Comparison of ENCODE assay signal across 1 cellular context in genomic region chr1:114780344-114781226, GRCh38.
TF ChIP-seq lines count a peak whose summit lies in the region.

TSS of gene SIKE1 (minus strand) at chr1:114780685. CDS start at chr1:114780607, 78 bp downstream.

TF ChIP-seq in HepG2, 621 proteins besides CTCF, POLR2A, EP300 and RAD21 (continued from another document and continues in another):
- TF ChIP-seq ZNF510 (CRISPR knock-in tag; IDR thresholded peaks at IDR 0.05; ENCODE audit: low read depth) (peak; percentile 72; the same call in 1 of the 2 replicates), ZNF256 (CRISPR knock-in tag; conservative IDR thresholded peaks at IDR 0.05) (no peak), NR2F2 (IDR thresholded peaks at IDR 0.05; ENCODE audit: borderline replicate concordance, low read depth) (peak; percentile 25; the same call in 1 of the 2 replicates), CHCHD3 (CRISPR knock-in tag; IDR thresholded peaks at IDR 0.05) (no peak), GFI1 (CRISPR knock-in tag; IDR thresholded peaks at IDR 0.05; ENCODE audit: borderline replicate concordance) (no peak), CENPX (CRISPR knock-in tag; IDR thresholded peaks at IDR 0.05) (no peak), ZFP36 (IDR thresholded peaks at IDR 0.05; ENCODE audit: borderline replicate concordance, low read depth, low read length, partially characterized antibody) (no peak), ZFP41 (CRISPR knock-in tag; IDR thresholded peaks at IDR 0.05; ENCODE audit: borderline replicate concordance) (no peak), TARDBP (CRISPR knock-in tag; IDR thresholded peaks at IDR 0.05) (peak; percentile 78; the same call in 1 of the 2 replicates), ZMAT5 (CRISPR knock-in tag; IDR thresholded peaks at IDR 0.05; ENCODE audit: borderline replicate concordance, low read depth) (no peak), ETS1 (CRISPR knock-in tag; IDR thresholded peaks at IDR 0.05) (no peak), RXRB (CRISPR knock-in tag; IDR thresholded peaks at IDR 0.05; ENCODE audit: borderline replicate concordance) (peak; percentile 75), TEAD3 (CRISPR knock-in tag; optimal IDR thresholded peaks at IDR 0.05; ENCODE audit: borderline replicate concordance) (peak; percentile 25), ZSCAN22 (CRISPR knock-in tag; IDR thresholded peaks at IDR 0.05) (no peak), ERF (CRISPR knock-in tag; IDR thresholded peaks at IDR 0.05) (peak; percentile 65; the same call in 1 of the 2 replicates), JDP2 (CRISPR knock-in tag; IDR thresholded peaks at IDR 0.05; ENCODE audit: borderline replicate concordance) (no peak), UBTF (CRISPR knock-in tag; IDR thresholded peaks at IDR 0.05) (peak; percentile 87), CCAR2 (optimal IDR thresholded peaks at IDR 0.05; ENCODE audit: low read depth, low read length) (no peak), ZNF75D (CRISPR knock-in tag; IDR thresholded peaks at IDR 0.05; ENCODE audit: borderline replicate concordance) (no peak), KLF13 (CRISPR knock-in tag; IDR thresholded peaks at IDR 0.05) (no peak), ZNF563 (CRISPR knock-in tag; IDR thresholded peaks at IDR 0.05) (no peak), ZNF644 (CRISPR knock-in tag; IDR thresholded peaks at IDR 0.05; ENCODE audit: low read depth) (no peak), SPEN (CRISPR knock-in tag; IDR thresholded peaks at IDR 0.05; ENCODE audit: low read depth) (peak; percentile 83), SMC3 (IDR thresholded peaks at IDR 0.05; ENCODE audit: low read length) (no peak), ARID4A (CRISPR knock-in tag; IDR thresholded peaks at IDR 0.05; ENCODE audit: borderline replicate concordance) (peak; percentile 96), TBX2 (CRISPR knock-in tag; IDR thresholded peaks at IDR 0.05; ENCODE audit: borderline replicate concordance) (peak; percentile 82), ZNF660 (CRISPR knock-in tag; IDR thresholded peaks at IDR 0.05; ENCODE audit: borderline replicate concordance, low read depth) (no peak), FIP1L1 (IDR thresholded peaks at IDR 0.05; ENCODE audit: borderline replicate concordance, insufficient read depth, low read depth, low read length) (0 out of 2 replicates have a peak, but pooled peaks have one; percentile 39), ZNF24 (IDR thresholded peaks at IDR 0.05) (no peak), SP2 (CRISPR knock-in tag; IDR thresholded peaks at IDR 0.05) (peak; percentile 39; the same call in 1 of the 2 replicates), NCOA1 (CRISPR knock-in tag; IDR thresholded peaks at IDR 0.05) (no peak), ZFP62 (CRISPR knock-in tag; IDR thresholded peaks at IDR 0.05) (no peak), ZNF138 (CRISPR knock-in tag; IDR thresholded peaks at IDR 0.05; ENCODE audit: low read depth) (0 out of 2 replicates have a peak, but pooled peaks have one; percentile 49), ZBED4 (CRISPR knock-in tag; IDR thresholded peaks at IDR 0.05; ENCODE audit: borderline replicate concordance) (peak; percentile 69), TMF1 (CRISPR knock-in tag; IDR thresholded peaks at IDR 0.05; ENCODE audit: low read depth) (no peak), KAT7 (CRISPR knock-in tag; IDR thresholded peaks at IDR 0.05; ENCODE audit: borderline replicate concordance) (peak; percentile 86; the same call in 1 of the 2 replicates), NKX3-1 (CRISPR knock-in tag; IDR thresholded peaks at IDR 0.05) (0 out of 2 replicates have a peak, but pooled peaks have one; percentile 63), MNT (IDR thresholded peaks at IDR 0.05) (no peak), ZNF335 (CRISPR knock-in tag; IDR thresholded peaks at IDR 0.05) (peak; percentile 84), ZEB1 (IDR thresholded peaks at IDR 0.05; ENCODE audit: insufficient replicate concordance, low read depth) (no peak), ARNT (IDR thresholded peaks at IDR 0.05) (no peak), ZNF251 (CRISPR knock-in tag; IDR thresholded peaks at IDR 0.05) (no peak), POLR2G (IDR thresholded peaks at IDR 0.05; ENCODE audit: low read depth, low read length) (peak; percentile 98), ZSCAN20 (CRISPR knock-in tag; IDR thresholded peaks at IDR 0.05; ENCODE audit: borderline replicate concordance) (peak; percentile 72; the same call in 1 of the 2 replicates)
- TF ChIP-seq, protein P1, sequence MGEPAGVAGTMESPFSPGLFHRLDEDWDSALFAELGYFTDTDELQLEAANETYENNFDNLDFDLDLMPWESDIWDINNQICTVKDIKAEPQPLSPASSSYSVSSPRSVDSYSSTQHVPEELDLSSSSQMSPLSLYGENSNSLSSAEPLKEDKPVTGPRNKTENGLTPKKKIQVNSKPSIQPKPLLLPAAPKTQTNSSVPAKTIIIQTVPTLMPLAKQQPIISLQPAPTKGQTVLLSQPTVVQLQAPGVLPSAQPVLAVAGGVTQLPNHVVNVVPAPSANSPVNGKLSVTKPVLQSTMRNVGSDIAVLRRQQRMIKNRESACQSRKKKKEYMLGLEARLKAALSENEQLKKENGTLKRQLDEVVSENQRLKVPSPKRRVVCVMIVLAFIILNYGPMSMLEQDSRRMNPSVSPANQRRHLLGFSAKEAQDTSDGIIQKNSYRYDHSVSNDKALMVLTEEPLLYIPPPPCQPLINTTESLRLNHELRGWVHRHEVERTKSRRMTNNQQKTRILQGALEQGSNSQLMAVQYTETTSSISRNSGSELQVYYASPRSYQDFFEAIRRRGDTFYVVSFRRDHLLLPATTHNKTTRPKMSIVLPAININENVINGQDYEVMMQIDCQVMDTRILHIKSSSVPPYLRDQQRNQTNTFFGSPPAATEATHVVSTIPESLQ (CRISPR knock-in tag; conservative IDR thresholded peaks at IDR 0.05): peak; percentile 57; the same call in 1 of the 2 replicates
- TF ChIP-seq, protein P2, sequence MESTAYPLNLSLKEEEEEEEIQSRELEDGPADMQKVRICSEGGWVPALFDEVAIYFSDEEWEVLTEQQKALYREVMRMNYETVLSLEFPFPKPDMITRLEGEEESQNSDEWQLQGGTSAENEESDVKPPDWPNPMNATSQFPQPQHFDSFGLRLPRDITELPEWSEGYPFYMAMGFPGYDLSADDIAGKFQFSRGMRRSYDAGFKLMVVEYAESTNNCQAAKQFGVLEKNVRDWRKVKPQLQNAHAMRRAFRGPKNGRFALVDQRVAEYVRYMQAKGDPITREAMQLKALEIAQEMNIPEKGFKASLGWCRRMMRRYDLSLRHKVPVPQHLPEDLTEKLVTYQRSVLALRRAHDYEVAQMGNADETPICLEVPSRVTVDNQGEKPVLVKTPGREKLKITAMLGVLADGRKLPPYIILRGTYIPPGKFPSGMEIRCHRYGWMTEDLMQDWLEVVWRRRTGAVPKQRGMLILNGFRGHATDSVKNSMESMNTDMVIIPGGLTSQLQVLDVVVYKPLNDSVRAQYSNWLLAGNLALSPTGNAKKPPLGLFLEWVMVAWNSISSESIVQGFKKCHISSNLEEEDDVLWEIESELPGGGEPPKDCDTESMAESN (CRISPR knock-in tag; conservative IDR thresholded peaks at IDR 0.05): peak; percentile 69
- TF ChIP-seq, protein P3, sequence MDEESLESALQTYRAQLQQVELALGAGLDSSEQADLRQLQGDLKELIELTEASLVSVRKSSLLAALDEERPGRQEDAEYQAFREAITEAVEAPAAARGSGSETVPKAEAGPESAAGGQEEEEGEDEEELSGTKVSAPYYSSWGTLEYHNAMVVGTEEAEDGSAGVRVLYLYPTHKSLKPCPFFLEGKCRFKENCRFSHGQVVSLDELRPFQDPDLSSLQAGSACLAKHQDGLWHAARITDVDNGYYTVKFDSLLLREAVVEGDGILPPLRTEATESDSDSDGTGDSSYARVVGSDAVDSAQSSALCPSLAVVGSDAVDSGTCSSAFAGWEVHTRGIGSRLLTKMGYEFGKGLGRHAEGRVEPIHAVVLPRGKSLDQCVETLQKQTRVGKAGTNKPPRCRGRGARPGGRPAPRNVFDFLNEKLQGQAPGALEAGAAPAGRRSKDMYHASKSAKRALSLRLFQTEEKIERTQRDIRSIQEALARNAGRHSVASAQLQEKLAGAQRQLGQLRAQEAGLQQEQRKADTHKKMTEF (CRISPR knock-in tag; IDR thresholded peaks at IDR 0.05): peak; percentile 86
